ENCODE assay signal across 16 cellular contexts in the genomic region with DNA sequence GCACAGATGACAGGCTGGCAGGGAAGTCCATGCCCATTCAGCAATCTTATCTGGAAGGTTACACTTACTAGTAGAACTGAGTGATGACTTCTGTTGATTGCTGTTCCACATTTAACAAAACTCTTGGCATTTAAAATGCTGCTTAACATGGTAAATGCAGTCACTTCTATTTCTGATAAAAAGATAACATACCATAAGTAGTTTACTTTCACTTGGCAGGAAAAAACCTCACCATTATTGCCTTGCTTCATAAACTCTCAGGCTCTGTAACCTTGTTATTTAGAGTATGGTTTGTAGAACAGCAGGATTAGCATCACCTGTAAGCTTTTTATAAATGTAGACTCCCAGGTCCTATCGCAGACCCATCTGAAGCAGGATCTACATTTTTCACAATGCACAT.
"Had no signal": no experiment of that assay in that cellular context is flagged by ENCODE, and none has a peak within 500 bp of the region (broad histone marks: within the 10 kb centered on the region; RNA-seq: fewer than 3 reads in every experiment).

No MANE protein-coding gene starts in this region.

- H3K36me3 ChIP-seq: colonic mucosa, neutrophil, upper lobe of left lung, uterus had no signal

- H3K4me3 ChIP-seq: colonic mucosa, heart left ventricle, tibial artery, upper lobe of left lung, uterus had no signal

- ATAC-seq: foreskin keratinocyte, left colon, right cardiac atrium had no signal

- DNase-seq: colonic mucosa; effector CD4-positive, alpha-beta T cell; endodermal cell; erythroblast; foreskin keratinocyte; heart left ventricle; hippocampal formation; left colon; naive thymus-derived CD4-positive, alpha-beta T cell; right cardiac atrium; small intestine; stimulated activated CD4-positive, alpha-beta T cell treated with anti-CD3 and anti-CD28 coated beads, Interleukin-2, amount 100 ng/mL, for 48 hours; tibial artery; upper lobe of left lung; uterus had no signal

- H3K27ac ChIP-seq: colonic mucosa, foreskin keratinocyte, neutrophil, tibial artery, upper lobe of left lung, uterus had no signal

- H3K27me3 ChIP-seq: colonic mucosa, foreskin keratinocyte, heart left ventricle, neutrophil, tibial artery, upper lobe of left lung, uterus had no signal

- H3K4me1 ChIP-seq: colonic mucosa had no signal

- H3K9me3 ChIP-seq: colonic mucosa, heart left ventricle, neutrophil, tibial artery, upper lobe of left lung, uterus had no signal
